In the genomic region with DNA sequence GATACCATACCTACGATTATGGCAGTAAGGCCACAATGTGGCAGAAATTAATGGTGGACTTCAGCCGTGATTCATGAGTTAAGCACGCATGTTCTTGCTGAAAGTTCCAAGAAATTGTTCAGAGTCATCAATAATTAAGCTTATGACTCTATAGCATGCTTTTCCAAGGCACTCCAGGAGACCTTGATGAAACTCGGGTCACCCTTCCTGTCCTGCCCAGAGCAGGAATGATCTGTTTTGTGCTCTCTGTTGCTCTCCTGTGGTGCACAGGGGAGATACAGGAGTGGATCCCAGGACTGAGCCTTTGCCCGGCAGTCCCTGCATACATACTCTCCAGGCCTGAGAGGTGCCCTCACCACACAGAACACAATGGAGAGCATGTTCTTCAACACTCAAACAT, we compare ENCODE assay signal across 10 cellular contexts.
DNase-seq lines count a peak whose midpoint lies in the region; TF ChIP-seq lines count a peak whose summit lies in the region.
"Had no signal": no experiment of that assay in that cellular context is flagged by ENCODE, and none has a peak within 500 bp of the region (broad histone marks: within the 10 kb centered on the region; RNA-seq: fewer than 3 reads in every experiment).

No MANE protein-coding gene starts in this region.

- intact Hi-C loops in OCI-LY7 (cut with micrococcal nuclease; ENCODE audit: unreplicated experiment): no loop called here

- H3K4me1 Mint-ChIP-seq in osteocyte (ENCODE audit: unreplicated experiment): peaks cover 7% of the 10 kb centered on the region
- H3K4me1 Mint-ChIP-seq in CD8-positive, alpha-beta memory T cell: peaks cover 20 to 34% (median 28%) of the 10 kb centered on the region in 3 donors

- no peak overlapping the region for H3K27ac ChIP-seq in OCI-LY7 (ENCODE audit: low read depth, low read length, poor library complexity, severe bottlenecking)
- no peak overlapping the region for H3K27ac ChIP-seq in CD8-positive, alpha-beta memory T cell (ENCODE audit: low read depth, low read length)
- H3K27ac ChIP-seq: 22Rv1 had no signal

- no peaks in the 10 kb centered on the region for H3K9me2 ChIP-seq in OCI-LY7 (ENCODE audit: insufficient read depth, low read length)

- H3K27ac Mint-ChIP-seq in osteocyte (ENCODE audit: unreplicated experiment): no peak overlapping the region
- H3K27ac Mint-ChIP-seq in CD8-positive, alpha-beta memory T cell: peak overlapping the region in 2 of 8 donors; percentile 8 to 72

- peaks cover 21% of the 10 kb centered on the region for H3K36me3 Mint-ChIP-seq in osteocyte (ENCODE audit: unreplicated experiment)
- H3K36me3 Mint-ChIP-seq in CD8-positive, alpha-beta memory T cell: peaks cover 28 to 73% (median 42%) of the 10 kb centered on the region in 3 donors

- H3K79me2 ChIP-seq in OCI-LY7 (ENCODE audit: insufficient read depth, low read depth, low read length): no peaks in the 10 kb centered on the region

- POLR2A ChIA-PET in OCI-LY7 (lab: Charles Lee): interaction anchor here (0.5 kb wide), 1 partner anchor 318 kb away, joined by 6 read pairs; no protein-coding TSS in a partner anchor
- POLR2A ChIA-PET in CD8-positive, alpha-beta memory T cell (lab: Charles Lee): no interaction called here

- H3K27me3 ChIP-seq in CD8-positive, alpha-beta memory T cell (ENCODE audit: insufficient read depth, low read length, poor library complexity, severe bottlenecking): no peaks in the 10 kb centered on the region

- no peak overlapping the region for H2AFZ ChIP-seq in OCI-LY7 (ENCODE audit: low read length)

- no TSS peak for BruUV-seq in OCI-LY7 (replicated peaks; lab: Mats Ljungman, UMichigan)

- no peak overlapping the region for H3K4me3 Mint-ChIP-seq in osteocyte (ENCODE audit: unreplicated experiment)
- H3K4me3 Mint-ChIP-seq in CD8-positive, alpha-beta memory T cell: no peak overlapping the region

- peaks cover 8% of the 10 kb centered on the region; the same call in 1 of the 2 replicates for H3K9me3 ChIP-seq in OCI-LY7 (ENCODE audit: low read length)
- peaks cover 1% of the 10 kb centered on the region for H3K9me3 ChIP-seq in CD8-positive, alpha-beta memory T cell (ENCODE audit: low read length)

- H3K4me2 ChIP-seq in OCI-LY7 (ENCODE audit: low read length): no peak overlapping the region

- CTCF ChIA-PET in OCI-LY7 (lab: Charles Lee; ENCODE audit: unreplicated experiment): no interaction called here
- CTCF ChIA-PET in CD8-positive, alpha-beta memory T cell (lab: Charles Lee): no interaction called here

- no peaks in the 10 kb centered on the region for H3K4me1 ChIP-seq in OCI-LY7 (ENCODE audit: insufficient read depth, low read length, poor library complexity, severe bottlenecking)
- no peaks in the 10 kb centered on the region for H3K4me1 ChIP-seq in CD8-positive, alpha-beta memory T cell (ENCODE audit: insufficient read depth, low read length)

- peaks cover under 1% of the 10 kb centered on the region for H3K9me3 Mint-ChIP-seq in osteocyte (ENCODE audit: unreplicated experiment)
- H3K9me3 Mint-ChIP-seq in CD8-positive, alpha-beta memory T cell: peaks cover 0 to 2% (median 2%) of the 10 kb centered on the region in 5 donors

- H3K4me3 ChIP-seq in OCI-LY7 (ENCODE audit: low read depth, low read length, poor library complexity, severe bottlenecking) (no peak overlapping the region), epithelial cell of proximal tubule (ENCODE audit: low read depth, low read length) (no peak overlapping the region)
- H3K4me3 ChIP-seq in CD8-positive, alpha-beta memory T cell (ENCODE audit: low read length): no peak overlapping the region

- H4K20me1 ChIP-seq in OCI-LY7 (ENCODE audit: insufficient read depth, low read length): no peaks in the 10 kb centered on the region

- DNase-seq in DMS 273 (lab: John Stamatoyannopoulos, UW; ENCODE audit: unreplicated experiment) (peak; percentile 54), DMS 273 treated with DMSO at 0.1 percent for 48 hours (lab: John Stamatoyannopoulos, UW) (no peak), OCI-LY7 (ENCODE audit: low spot score) (no peak), epithelial cell of proximal tubule (ENCODE audit: low read depth) (peak; percentile 94), osteocyte (ENCODE audit: extremely low spot score, unreplicated experiment) (no peak), dedifferentiated amniotic fluid mesenchymal stem cell (ENCODE audit: extremely low spot score) (no peak), GF-D8 (lab: John Stamatoyannopoulos, UW) (no peak)
- DNase-seq in CD8-positive, alpha-beta memory T cell: no peak
- DNase-seq: effector memory CD4-positive, alpha-beta T cell had no signal

- H3K36me3 ChIP-seq in OCI-LY7 (ENCODE audit: insufficient read depth, low read length): no peaks in the 10 kb centered on the region
- peaks cover 8% of the 10 kb centered on the region for H3K36me3 ChIP-seq in CD8-positive, alpha-beta memory T cell (ENCODE audit: insufficient read depth, low read length)

- no peaks in the 10 kb centered on the region for H3K27me3 Mint-ChIP-seq in osteocyte (ENCODE audit: unreplicated experiment)
- H3K27me3 Mint-ChIP-seq in CD8-positive, alpha-beta memory T cell: no peaks in the 10 kb centered on the region

- 0 out of 2 replicates have a peak, but pooled peaks have one; percentile 9 for TF ChIP-seq CTCF in OCI-LY7 (conservative IDR thresholded peaks at IDR 0.05; ENCODE audit: low read length)
- TF ChIP-seq CTCF in epithelial cell of proximal tubule (conservative IDR thresholded peaks at IDR 0.05; ENCODE audit: low read depth, low read length): peak; percentile 73
- peak; percentile 47 for TF ChIP-seq CTCF in osteocyte (IDR thresholded peaks at IDR 0.05)

Comparison
In these comparisons a context has a peak if more than half of its experiments do, and no peak if none do; other contexts are left out.
1. DNase-seq: peak in DMS 273 (single experiment) and epithelial cell of proximal tubule (single experiment); none in DMS 273 treated with DMSO at 0.1 percent for 48 hours (single experiment), OCI-LY7 (single experiment), osteocyte (single experiment), dedifferentiated amniotic fluid mesenchymal stem cell (single experiment), CD8-positive, alpha-beta memory T cell (0 of 5) and GF-D8 (single experiment).
2. CTCF ChIP-seq: peak in every context shown above with its lines; median percentile 73 in epithelial cell of proximal tubule; 47 in osteocyte; 9 in OCI-LY7.